Comparison of ENCODE assay signal across 8 cellular contexts in genomic region chr2:105746177-105747080, GRCh38. TPM values are rescaled to one million over a fixed set of nuclear protein-coding genes. Genes with fewer than 3 reads are reported as not detected.
A peak's percentile ranks its signal among the peaks of the same experiment; 100 is the strongest.
DNase-seq lines count a peak whose midpoint lies in the region; ATAC-seq lines count a peak whose summit lies in the region.

No MANE protein-coding gene starts in this region.

- peak overlapping the region; percentile 95 for H3K27ac Mint-ChIP-seq in activated naive CD8-positive, alpha-beta T cell treated with anti-CD3 and anti-CD28 coated beads, Interleukin-2, amount 50 U/mL, for 24 hours

- H3K27ac ChIP-seq in SJSA1 = no peak overlapping the region
- H3K27ac ChIP-seq in iPS-20b (ENCODE audit: low read length) = no peak overlapping the region

- H3K36me3 Mint-ChIP-seq in activated naive CD8-positive, alpha-beta T cell treated with anti-CD3 and anti-CD28 coated beads, Interleukin-2, amount 50 U/mL, for 24 hours (ENCODE audit: low read depth) = peaks cover 49% of the 10 kb centered on the region

- H3K9me3 ChIP-seq in SJSA1 (replicated peaks) (no peaks in the 10 kb centered on the region), iPS-20b (ENCODE audit: insufficient read depth, low read depth, low read length) (no peaks in the 10 kb centered on the region)

- H3K4me1 ChIP-seq in SJSA1 (replicated peaks) (peaks cover 29% of the 10 kb centered on the region), iPS-20b (ENCODE audit: insufficient read depth, low read length) (peaks cover 17% of the 10 kb centered on the region)

- H3K36me3 ChIP-seq in SJSA1 (peaks cover 27% of the 10 kb centered on the region), iPS-20b (ENCODE audit: insufficient read depth, low read depth, low read length) (no peaks in the 10 kb centered on the region)

- H3K4me3 ChIP-seq in SJSA1 = peak overlapping the region; percentile 98
- H3K4me3 ChIP-seq in iPS-20b (ENCODE audit: low read length) = peak overlapping the region; percentile 88

- H3K9me3 Mint-ChIP-seq in activated naive CD8-positive, alpha-beta T cell treated with anti-CD3 and anti-CD28 coated beads, Interleukin-2, amount 50 U/mL, for 24 hours = peaks cover 5% of the 10 kb centered on the region

- ATAC-seq in GM18909 (IDR thresholded peaks at IDR 0.05; ENCODE audit: poor library complexity, unreplicated experiment) = peak; percentile 51
- peak; percentile 36 for ATAC-seq in HG03025 (IDR thresholded peaks at IDR 0.05; ENCODE audit: low FRiP score, unreplicated experiment)
- ATAC-seq in activated naive CD8-positive, alpha-beta T cell treated with anti-CD3 and anti-CD28 coated beads, Interleukin-2, amount 50 U/mL, for 24 hours = peak; percentile 59

- H3K4me3 Mint-ChIP-seq in activated naive CD8-positive, alpha-beta T cell treated with anti-CD3 and anti-CD28 coated beads, Interleukin-2, amount 50 U/mL, for 24 hours = peak overlapping the region; percentile 86

- peaks cover 77% of the 10 kb centered on the region for H3K4me1 Mint-ChIP-seq in activated naive CD8-positive, alpha-beta T cell treated with anti-CD3 and anti-CD28 coated beads, Interleukin-2, amount 50 U/mL, for 24 hours

- DNase-seq in SJSA1 (ENCODE audit: low read depth in 1 of 2, low spot score in 2 of 2) (no peak), superior temporal gyrus (ENCODE audit: extremely low spot score) (no peak), NCI-H2029 treated with DMSO at 0.1 percent for 48 hours (lab: John Stamatoyannopoulos, UW) (no peak)
- peak; percentile 91 for DNase-seq in activated naive CD8-positive, alpha-beta T cell treated with anti-CD3 and anti-CD28 coated beads, Interleukin-2, amount 50 U/mL, for 24 hours
- peak; percentile 90 to 93 for DNase-seq in stimulated activated CD4-positive, alpha-beta T cell treated with anti-CD3 and anti-CD28 coated beads, Interleukin-15, amount 100 ng/mL, for 48 hours (ENCODE audit: low read depth in 2 of 2)

- H3K27me3 Mint-ChIP-seq in activated naive CD8-positive, alpha-beta T cell treated with anti-CD3 and anti-CD28 coated beads, Interleukin-2, amount 50 U/mL, for 24 hours = no peaks in the 10 kb centered on the region

- peak overlapping the region; percentile 84; the same call in 1 of the 2 replicates for H3K9ac ChIP-seq in iPS-20b (ENCODE audit: low read depth, low read length)

- H3K27me3 ChIP-seq in SJSA1 (replicated peaks) (no peaks in the 10 kb centered on the region), iPS-20b (ENCODE audit: insufficient read depth, low read length) (peaks cover 14% of the 10 kb centered on the region; the same call in 1 of the 2 replicates)

RNA-seq across cellular contexts. Expression of gene NCK2, which starts 1.7 kb away (rescaled TPM):
- 30.8 and 47.1 TPM in 2 replicates for total RNA-seq in SJSA1 (2014; rRNA removed; shearing (Covaris generic))

Comparison
In these comparisons a context has a peak if more than half of its experiments do, and no peak if none do; other contexts are left out.
1. DNase-seq: peak in activated naive CD8-positive, alpha-beta T cell treated with anti-CD3 and anti-CD28 coated beads, Interleukin-2, amount 50 U/mL, for 24 hours (single experiment) and stimulated activated CD4-positive, alpha-beta T cell treated with anti-CD3 and anti-CD28 coated beads, Interleukin-15, amount 100 ng/mL, for 48 hours (2 of 2); none in SJSA1 (0 of 2), superior temporal gyrus (single experiment) and NCI-H2029 treated with DMSO at 0.1 percent for 48 hours (single experiment).
2. Peak in every context shown above with its lines, with median percentiles within 50 percentile points of each other: ATAC-seq.